In genomic region chr1:195849180-195849579, GRCh38 we compare ENCODE assay signal across 18 cellular contexts.
"Had no signal": no experiment of that assay in that cellular context is flagged by ENCODE, and none has a peak within 500 bp of the region (broad histone marks: within the 10 kb centered on the region; RNA-seq: fewer than 3 reads in every experiment).

No MANE protein-coding gene starts in this region.

- H3K27me3 ChIP-seq: colonic mucosa, right atrium auricular region had no signal

- H3K4me3 Mint-ChIP-seq: memory B cell, mesothelial cell of epicardium, natural killer cell, neural crest cell had no signal

- H3K4me3 ChIP-seq: colonic mucosa, left ventricle myocardium inferior, lower lobe of right lung, right atrium auricular region had no signal

- H3K4me1 ChIP-seq: colonic mucosa, left ventricle myocardium inferior, lower lobe of right lung, right atrium auricular region had no signal

- H3K36me3 ChIP-seq: colonic mucosa, left ventricle myocardium inferior, lower lobe of right lung, right atrium auricular region had no signal

- H3K27me3 Mint-ChIP-seq: memory B cell had no signal

- DNase-seq: colonic mucosa; dermis blood vessel endothelial cell; foreskin melanocyte; head of caudate nucleus; hypothalamus; kidney; left cardiac atrium; left ventricle myocardium inferior; lower lobe of right lung; natural killer cell; small intestine; stimulated activated CD4-positive, alpha-beta T cell treated with anti-CD3 and anti-CD28 coated beads, Interleukin-12 subunit alpha, Interleukin-12 subunit beta, amount 100 ng/mL, for 4 hours; stimulated activated naive CD4-positive, alpha-beta T cell treated with Interleukin-2 at 50 U/mL for 16 hours; trophoblast cell had no signal

- ATAC-seq: left cardiac atrium, lower lobe of right lung, natural killer cell had no signal

- H3K36me3 Mint-ChIP-seq: memory B cell, mesothelial cell of epicardium had no signal

- H3K4me1 Mint-ChIP-seq: memory B cell, natural killer cell had no signal

- H3K9me3 Mint-ChIP-seq: memory B cell had no signal

- H3K9me3 ChIP-seq: colonic mucosa, lower lobe of right lung, right atrium auricular region had no signal

- H3K27ac ChIP-seq: colonic mucosa, left ventricle myocardium inferior, lower lobe of right lung, right atrium auricular region had no signal

- H3K27ac Mint-ChIP-seq: memory B cell, mesothelial cell of epicardium, natural killer cell had no signal
